ENCODE assay signal across 1 cellular context in genomic region chr6:26120807-26121140, GRCh38.
TF ChIP-seq lines count a peak whose summit lies in the region.

No MANE protein-coding gene starts in this region.

TF ChIP-seq in K562, 482 proteins besides CTCF, POLR2A, EP300 and RAD21 (continued from another document and continues in another):
- no peak for TF ChIP-seq ARID3B (CRISPR knock-in tag; IDR thresholded peaks at IDR 0.05; ENCODE audit: borderline replicate concordance)
- TF ChIP-seq MYNN (IDR thresholded peaks at IDR 0.05) = no peak
- no peak for TF ChIP-seq MYNN (CRISPR knock-in tag; IDR thresholded peaks at IDR 0.05)
- TF ChIP-seq NCOR1 (IDR thresholded peaks at IDR 0.05) = peak; percentile 25; the same call in 1 of the 2 replicates
- TF ChIP-seq ZHX1 (conservative IDR thresholded peaks at IDR 0.05; ENCODE audit: low read length) = no peak
- no peak for TF ChIP-seq ATF4 (CRISPR knock-in tag; IDR thresholded peaks at IDR 0.05)
- no peak for TF ChIP-seq ZNF311 (CRISPR knock-in tag; IDR thresholded peaks at IDR 0.05)
- TF ChIP-seq ZNF766 (CRISPR knock-in tag; conservative IDR thresholded peaks at IDR 0.05) = no peak
- TF ChIP-seq ZFP36 (IDR thresholded peaks at IDR 0.05; ENCODE audit: low read depth, low read length, partially characterized antibody) = no peak
- TF ChIP-seq SMARCB1 (IDR thresholded peaks at IDR 0.05; ENCODE audit: insufficient read length, low read depth) = no peak
- no peak for TF ChIP-seq ZC3H11A (IDR thresholded peaks at IDR 0.05; ENCODE audit: low read depth, low read length)
- no peak for TF ChIP-seq ZFP30 (CRISPR knock-in tag; IDR thresholded peaks at IDR 0.05; ENCODE audit: borderline replicate concordance)
- TF ChIP-seq, protein P1, sequence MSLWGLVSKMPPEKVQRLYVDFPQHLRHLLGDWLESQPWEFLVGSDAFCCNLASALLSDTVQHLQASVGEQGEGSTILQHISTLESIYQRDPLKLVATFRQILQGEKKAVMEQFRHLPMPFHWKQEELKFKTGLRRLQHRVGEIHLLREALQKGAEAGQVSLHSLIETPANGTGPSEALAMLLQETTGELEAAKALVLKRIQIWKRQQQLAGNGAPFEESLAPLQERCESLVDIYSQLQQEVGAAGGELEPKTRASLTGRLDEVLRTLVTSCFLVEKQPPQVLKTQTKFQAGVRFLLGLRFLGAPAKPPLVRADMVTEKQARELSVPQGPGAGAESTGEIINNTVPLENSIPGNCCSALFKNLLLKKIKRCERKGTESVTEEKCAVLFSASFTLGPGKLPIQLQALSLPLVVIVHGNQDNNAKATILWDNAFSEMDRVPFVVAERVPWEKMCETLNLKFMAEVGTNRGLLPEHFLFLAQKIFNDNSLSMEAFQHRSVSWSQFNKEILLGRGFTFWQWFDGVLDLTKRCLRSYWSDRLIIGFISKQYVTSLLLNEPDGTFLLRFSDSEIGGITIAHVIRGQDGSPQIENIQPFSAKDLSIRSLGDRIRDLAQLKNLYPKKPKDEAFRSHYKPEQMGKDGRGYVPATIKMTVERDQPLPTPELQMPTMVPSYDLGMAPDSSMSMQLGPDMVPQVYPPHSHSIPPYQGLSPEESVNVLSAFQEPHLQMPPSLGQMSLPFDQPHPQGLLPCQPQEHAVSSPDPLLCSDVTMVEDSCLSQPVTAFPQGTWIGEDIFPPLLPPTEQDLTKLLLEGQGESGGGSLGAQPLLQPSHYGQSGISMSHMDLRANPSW (CRISPR knock-in tag; IDR thresholded peaks at IDR 0.05) = no peak
- no peak for TF ChIP-seq GTF2F1 (IDR thresholded peaks at IDR 0.05; ENCODE audit: low read depth, low read length)
- TF ChIP-seq IRF9 (tag; IDR thresholded peaks at IDR 0.05) = no peak
- TF ChIP-seq FOXO4 (CRISPR knock-in tag; IDR thresholded peaks at IDR 0.05) = no peak
- TF ChIP-seq SMARCA5 (IDR thresholded peaks at IDR 0.05) = 0 out of 2 replicates have a peak, but pooled peaks have one; percentile 41
- TF ChIP-seq GATAD2B (IDR thresholded peaks at IDR 0.05; ENCODE audit: borderline replicate concordance) = 0 out of 2 replicates have a peak, but pooled peaks have one; percentile 46
- TF ChIP-seq COPS2 (conservative IDR thresholded peaks at IDR 0.05) = no peak
- TF ChIP-seq XRCC4 (IDR thresholded peaks at IDR 0.05; ENCODE audit: extremely low read depth, insufficient read depth, insufficient read length) = no peak
- peak in 1 of 2 experiments; percentile 49; a peak in 1 of 4 replicates for TF ChIP-seq HDAC1 (IDR thresholded peaks at IDR 0.05)
- TF ChIP-seq BHLHE40 (IDR thresholded peaks at IDR 0.05; ENCODE audit: low read length) = no peak
- TF ChIP-seq, protein P2, sequence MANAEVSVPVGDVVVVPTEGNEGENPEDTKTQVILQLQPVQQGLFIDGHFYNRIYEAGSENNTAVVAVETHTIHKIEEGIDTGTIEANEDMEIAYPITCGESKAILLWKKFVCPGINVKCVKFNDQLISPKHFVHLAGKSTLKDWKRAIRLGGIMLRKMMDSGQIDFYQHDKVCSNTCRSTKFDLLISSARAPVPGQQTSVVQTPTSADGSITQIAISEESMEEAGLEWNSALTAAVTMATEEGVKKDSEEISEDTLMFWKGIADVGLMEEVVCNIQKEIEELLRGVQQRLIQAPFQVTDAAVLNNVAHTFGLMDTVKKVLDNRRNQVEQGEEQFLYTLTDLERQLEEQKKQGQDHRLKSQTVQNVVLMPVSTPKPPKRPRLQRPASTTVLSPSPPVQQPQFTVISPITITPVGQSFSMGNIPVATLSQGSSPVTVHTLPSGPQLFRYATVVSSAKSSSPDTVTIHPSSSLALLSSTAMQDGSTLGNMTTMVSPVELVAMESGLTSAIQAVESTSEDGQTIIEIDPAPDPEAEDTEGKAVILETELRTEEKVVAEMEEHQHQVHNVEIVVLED (CRISPR knock-in tag; IDR thresholded peaks at IDR 0.05) = no peak
- 0 out of 2 replicates have a peak, but pooled peaks have one; percentile 22 for TF ChIP-seq ARID2 (IDR thresholded peaks at IDR 0.05)
- no peak for TF ChIP-seq MAFF (IDR thresholded peaks at IDR 0.05; ENCODE audit: low read length)
- TF ChIP-seq HDAC6 (IDR thresholded peaks at IDR 0.05; ENCODE audit: low read depth, low read length) = no peak
- TF ChIP-seq TRIM28 (IDR thresholded peaks at IDR 0.05) = no peak
- no peak for TF ChIP-seq STAT5B (CRISPR knock-in tag; IDR thresholded peaks at IDR 0.05)
- no peak for TF ChIP-seq REST (CRISPR knock-in tag; IDR thresholded peaks at IDR 0.05; ENCODE audit: low read depth)
- no peak for TF ChIP-seq SRSF7 (optimal IDR thresholded peaks at IDR 0.05; ENCODE audit: low read depth, low read length)
- no peak for TF ChIP-seq THRAP3 (IDR thresholded peaks at IDR 0.05; ENCODE audit: borderline replicate concordance)
- TF ChIP-seq EP400 (IDR thresholded peaks at IDR 0.05) = no peak
- TF ChIP-seq ZNF589 (CRISPR knock-in tag; IDR thresholded peaks at IDR 0.05; ENCODE audit: low read depth) = no peak
- TF ChIP-seq NBN (IDR thresholded peaks at IDR 0.05; ENCODE audit: low read depth) = 0 out of 2 replicates have a peak, but pooled peaks have one; percentile 12
- no peak for TF ChIP-seq ARID1B (IDR thresholded peaks at IDR 0.05)
- no peak for TF ChIP-seq ZNF24 (IDR thresholded peaks at IDR 0.05)
- no peak for TF ChIP-seq ZFPM2 (CRISPR knock-in tag; IDR thresholded peaks at IDR 0.05)
- no peak for TF ChIP-seq LCOR (CRISPR knock-in tag; IDR thresholded peaks at IDR 0.05)
- TF ChIP-seq LARP7 (IDR thresholded peaks at IDR 0.05) = peak; percentile 7; the same call in 1 of the 2 replicates
- no peak for TF ChIP-seq SMAD2 (IDR thresholded peaks at IDR 0.05; ENCODE audit: low read depth, low read length)
- no peak for TF ChIP-seq SP1 (CRISPR knock-in tag; IDR thresholded peaks at IDR 0.05)
- TF ChIP-seq, protein P3, sequence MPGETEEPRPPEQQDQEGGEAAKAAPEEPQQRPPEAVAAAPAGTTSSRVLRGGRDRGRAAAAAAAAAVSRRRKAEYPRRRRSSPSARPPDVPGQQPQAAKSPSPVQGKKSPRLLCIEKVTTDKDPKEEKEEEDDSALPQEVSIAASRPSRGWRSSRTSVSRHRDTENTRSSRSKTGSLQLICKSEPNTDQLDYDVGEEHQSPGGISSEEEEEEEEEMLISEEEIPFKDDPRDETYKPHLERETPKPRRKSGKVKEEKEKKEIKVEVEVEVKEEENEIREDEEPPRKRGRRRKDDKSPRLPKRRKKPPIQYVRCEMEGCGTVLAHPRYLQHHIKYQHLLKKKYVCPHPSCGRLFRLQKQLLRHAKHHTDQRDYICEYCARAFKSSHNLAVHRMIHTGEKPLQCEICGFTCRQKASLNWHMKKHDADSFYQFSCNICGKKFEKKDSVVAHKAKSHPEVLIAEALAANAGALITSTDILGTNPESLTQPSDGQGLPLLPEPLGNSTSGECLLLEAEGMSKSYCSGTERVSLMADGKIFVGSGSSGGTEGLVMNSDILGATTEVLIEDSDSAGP (CRISPR knock-in tag; IDR thresholded peaks at IDR 0.05) = no peak
